Comparison of ENCODE assay signal across 8 cellular contexts in the genomic region with DNA sequence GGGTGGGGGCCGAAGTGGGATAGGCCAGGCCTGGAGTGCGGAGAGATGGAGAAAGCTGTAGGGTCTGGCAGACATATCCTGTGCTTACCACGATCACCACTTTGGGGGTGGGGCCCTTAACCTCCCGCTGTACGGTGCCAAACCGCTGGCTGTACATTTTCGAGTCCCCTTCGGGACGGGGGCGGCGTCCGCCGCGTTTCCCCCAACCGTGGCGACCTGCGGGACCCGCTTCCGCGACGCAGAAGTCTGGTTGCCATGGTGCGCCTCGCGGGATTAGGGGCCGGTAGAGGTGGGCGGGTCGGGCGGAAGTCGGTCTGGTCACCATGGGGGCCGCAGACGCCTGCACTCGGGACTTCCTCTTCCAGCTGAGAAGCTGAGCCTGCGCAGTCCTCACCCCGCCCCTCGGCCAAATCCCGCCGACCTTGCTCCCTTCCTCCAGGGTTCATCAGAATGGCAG. TPM values are rescaled to one million over a fixed set of nuclear protein-coding genes. Genes with fewer than 3 reads are reported as not detected.
DNase-seq lines count a peak whose midpoint lies in the region; ATAC-seq and TF ChIP-seq lines count a peak whose summit lies in the region.

Gene CFAP53, minus strand, starts transcription at position 248 of the 457 bp plus-strand sequence. Its CDS starts 91 bp downstream, at position 157.

- peak within 1 kb of the TSS; percentile 78 for H3K4me2 ChIP-seq in SU-DHL-6 (ENCODE audit: low read depth, low read length, poor library complexity, severe bottlenecking)

- ATAC-seq in HG02623 (IDR thresholded peaks at IDR 0.05; ENCODE audit: unreplicated experiment) (peak; percentile 70), left cardiac atrium (peak; percentile 97 to 98)
- peak; percentile 93 for ATAC-seq in activated naive CD8-positive, alpha-beta T cell treated with anti-CD3 and anti-CD28 coated beads, Interleukin-2, amount 50 U/mL, for 24 hours

- no peaks in the 10 kb centered on the region for H4K20me1 ChIP-seq in SU-DHL-6 (ENCODE audit: low read depth, low read length)

- H3K36me3 Mint-ChIP-seq in activated naive CD8-positive, alpha-beta T cell treated with anti-CD3 and anti-CD28 coated beads, Interleukin-2, amount 50 U/mL, for 24 hours (ENCODE audit: low read depth), result peaks cover 10% of the 10 kb centered on the region
- peaks cover 8% of the 10 kb centered on the region for H3K36me3 Mint-ChIP-seq in type B pancreatic cell

- H3K9me3 Mint-ChIP-seq in activated naive CD8-positive, alpha-beta T cell treated with anti-CD3 and anti-CD28 coated beads, Interleukin-2, amount 50 U/mL, for 24 hours, result no peaks in the 10 kb centered on the region
- no peaks in the 10 kb centered on the region for H3K9me3 Mint-ChIP-seq in type B pancreatic cell

- no peaks in the 10 kb centered on the region for H3K27me3 ChIP-seq in SU-DHL-6 (ENCODE audit: low read length)

- TF ChIP-seq POLR2A in GM10847 (IDR thresholded peaks at IDR 0.05; ENCODE audit: extremely low read depth, insufficient read length), result peak; percentile 26

- H3K79me2 ChIP-seq in SU-DHL-6 (ENCODE audit: insufficient read depth, low read length), result no peaks in the 10 kb centered on the region

- peaks cover 32% of the 10 kb centered on the region for H3K4me1 Mint-ChIP-seq in activated naive CD8-positive, alpha-beta T cell treated with anti-CD3 and anti-CD28 coated beads, Interleukin-2, amount 50 U/mL, for 24 hours
- no peaks in the 10 kb centered on the region for H3K4me1 Mint-ChIP-seq in type B pancreatic cell (ENCODE audit: unreplicated experiment)

- H3K27ac Mint-ChIP-seq in activated naive CD8-positive, alpha-beta T cell treated with anti-CD3 and anti-CD28 coated beads, Interleukin-2, amount 50 U/mL, for 24 hours, result peak within 1 kb of the TSS; percentile 78
- peak within 1 kb of the TSS; percentile 66 for H3K27ac Mint-ChIP-seq in type B pancreatic cell

- H3K9ac ChIP-seq in SU-DHL-6 (ENCODE audit: low read length), result peak within 1 kb of the TSS; percentile 47

- no peaks in the 10 kb centered on the region for H3K27me3 Mint-ChIP-seq in activated naive CD8-positive, alpha-beta T cell treated with anti-CD3 and anti-CD28 coated beads, Interleukin-2, amount 50 U/mL, for 24 hours
- H3K27me3 Mint-ChIP-seq in type B pancreatic cell, result peaks cover 9% of the 10 kb centered on the region

- H3F3A ChIP-seq in SU-DHL-6 (ENCODE audit: insufficient read depth), result peaks cover 17% of the 10 kb centered on the region; the same call in 1 of the 2 replicates

- H2AFZ ChIP-seq in SU-DHL-6 (ENCODE audit: low read depth, low read length, severe bottlenecking), result peak within 1 kb of the TSS; percentile 81

- H3K36me3 ChIP-seq in SU-DHL-6 (ENCODE audit: low read length), result peaks cover 8% of the 10 kb centered on the region; the same call in 1 of the 2 replicates

- H3K9me2 ChIP-seq in SU-DHL-6 (replicated peaks; ENCODE audit: insufficient read depth, low read length), result no peaks in the 10 kb centered on the region

- H3K4me3 ChIP-seq in SU-DHL-6 (ENCODE audit: insufficient read depth, low read length, poor library complexity, severe bottlenecking), result peak within 1 kb of the TSS; percentile 61

- TF ChIP-seq CTCF in SU-DHL-6 (IDR thresholded peaks at IDR 0.05; ENCODE audit: insufficient read depth, low read length, poor library complexity, severe bottlenecking) (no peak), type B pancreatic cell (conservative IDR thresholded peaks at IDR 0.05) (no peak)

- DNase-seq in NCI-H1105 (lab: John Stamatoyannopoulos, UW), result peak; percentile 89
- peak; percentile 93 for DNase-seq in activated naive CD8-positive, alpha-beta T cell treated with anti-CD3 and anti-CD28 coated beads, Interleukin-2, amount 50 U/mL, for 24 hours
- peak; percentile 96 for DNase-seq in left cardiac atrium
- peak; percentile 78 to 98 (median 88) for DNase-seq in posterior cingulate gyrus
- peak; percentile 88 for DNase-seq in type B pancreatic cell (ENCODE audit: extremely low spot score, unreplicated experiment)

- intact Hi-C loops in left cardiac atrium (cut with DNase I) (no loop called here), posterior cingulate gyrus (cut with DNase I) (no loop called here)

- peak within 1 kb of the TSS; percentile 31; the same call in 1 of the 2 replicates for H3K27ac ChIP-seq in SU-DHL-6 (ENCODE audit: low read depth, low read length)

- H3K4me3 Mint-ChIP-seq in activated naive CD8-positive, alpha-beta T cell treated with anti-CD3 and anti-CD28 coated beads, Interleukin-2, amount 50 U/mL, for 24 hours, result peak within 1 kb of the TSS; percentile 82
- H3K4me3 Mint-ChIP-seq in type B pancreatic cell, result peak within 1 kb of the TSS; percentile 91

- no peaks in the 10 kb centered on the region for H3K9me3 ChIP-seq in SU-DHL-6 (ENCODE audit: insufficient read depth, low read length)

RNA-seq across cellular contexts. Expression of gene CFAP53, which starts in this region (rescaled TPM):
- total RNA-seq in left cardiac atrium (under 1 TPM; 0.18 to 0.35 TPM), type B pancreatic cell (ENCODE audit: low replicate concordance) (0.59 and 1.1 TPM in 2 replicates)

Comparison
In these comparisons a context has a peak if more than half of its experiments do, and no peak if none do; other contexts are left out.
1. Peak in every context shown above with its lines: DNase-seq, ATAC-seq, H3K4me3 ChIP-seq and H3K27ac ChIP-seq.
2. Peak in DNase-seq and ATAC-seq in left cardiac atrium; RNA of the gene not detected or under 1 TPM.